Comparison of ENCODE assay signal across 20 cellular contexts in the genomic region with DNA sequence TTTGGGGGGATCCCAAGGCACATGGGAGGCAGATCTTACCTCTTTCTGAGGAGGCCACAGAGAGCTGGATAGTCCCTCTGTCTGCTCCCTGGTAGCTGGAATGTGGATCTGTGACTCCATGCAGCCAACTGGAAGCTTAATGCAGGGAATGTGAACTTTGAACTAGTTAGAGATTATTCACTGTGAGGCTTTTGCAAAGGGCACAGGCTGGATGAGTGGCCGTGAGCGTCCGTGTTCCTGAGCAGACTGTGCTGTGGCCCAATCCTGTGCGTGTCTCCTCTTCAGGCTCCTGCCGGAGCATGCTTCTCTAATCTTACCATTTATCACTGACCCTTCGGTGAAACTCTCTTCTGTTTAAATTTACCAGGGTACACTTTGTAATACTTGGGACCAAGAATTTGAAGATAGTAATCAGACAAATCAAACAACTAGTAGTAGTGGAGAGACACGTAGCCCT.
DNase-seq lines count a peak whose midpoint lies in the region; ATAC-seq, FAIRE-seq and TF ChIP-seq lines count a peak whose summit lies in the region.
"Had no signal": no experiment of that assay in that cellular context is flagged by ENCODE, and none has a peak within 500 bp of the region (broad histone marks: within the 10 kb centered on the region; RNA-seq: fewer than 3 reads in every experiment).

No MANE protein-coding gene starts in this region.

- H4K20me1 ChIP-seq in HepG2 (ENCODE audit: insufficient read depth, low read length): no peaks in the 10 kb centered on the region
- no peaks in the 10 kb centered on the region for H4K20me1 ChIP-seq in PC-3 (ENCODE audit: low read length)

- CTCF ChIA-PET in HepG2 (lab: Yijun Ruan, JAX; ENCODE audit: low intra/inter-chr PET ratio, low total read pairs): no interaction called here
- CTCF ChIA-PET in PC-3 (lab: Charles Lee): no interaction called here

- H3K9me3 ChIP-seq in HepG2 (ENCODE audit: low read length) (no peaks in the 10 kb centered on the region), PC-3 (ENCODE audit: low read length) (no peaks in the 10 kb centered on the region)
- H3K9me3 ChIP-seq: gastrocnemius medialis, SJCRH30, suprapubic skin had no signal

- no peaks in the 10 kb centered on the region for H3F3A ChIP-seq in PC-3 (ENCODE audit: low read length, unreplicated experiment)

- ATAC-seq in Right ventricle myocardium superior (ENCODE audit: poor library complexity) (peak; percentile 78), HepG2 (peak; percentile 97), PC-3 (no peak)

- FAIRE-seq in HepG2 (lab: Jason Lieb, UNC): peak; percentile 92
- FAIRE-seq: colon, GM12892 had no signal

- intact Hi-C loops in Right ventricle myocardium superior (cut with DNase I) (no loop called here), HepG2 (cut with micrococcal nuclease; ENCODE audit: unreplicated experiment) (loop anchor here (1.0 to 10.0 kb wide), 4 partner anchors 60 to 482 kb away; a partner anchor contains a TSS), PC-3 (cut with micrococcal nuclease) (loop anchor here (5.0 to 10.0 kb wide), 2 partner anchors 187 to 480 kb away; a partner anchor contains a TSS)

- TF ChIP-seq EP300 in HepG2 (IDR thresholded peaks at IDR 0.05; ENCODE audit: low read depth in 2 of 2, low read length in 2 of 2): peak in 1 of 2 experiments; percentile 43; a peak in 1 of 4 replicates
- no peak for TF ChIP-seq EP300 in HepG2 (CRISPR knock-in tag; IDR thresholded peaks at IDR 0.05; ENCODE audit: borderline replicate concordance)

- peak overlapping the region; percentile 52 to 69 (median 52) for H3K4me3 ChIP-seq in HepG2 (replicated peaks in 1 of 3; ENCODE audit: insufficient read depth in 1 of 3, low read depth in 2 of 3, low read length in 3 of 3)
- no peak overlapping the region for H3K4me3 ChIP-seq in retinal pigment epithelial cell (ENCODE audit: low read length)
- no peak overlapping the region for H3K4me3 ChIP-seq in PC-3 (ENCODE audit: low read length)
- H3K4me3 ChIP-seq: gastrocnemius medialis, SJCRH30, suprapubic skin had no signal

- H3K4me2 ChIP-seq in HepG2 (ENCODE audit: low read depth, low read length) (peak overlapping the region; percentile 93), PC-3 (ENCODE audit: low read length) (no peak overlapping the region)

- H3K9me2 ChIP-seq in PC-3 (replicated peaks; ENCODE audit: low read length): no peaks in the 10 kb centered on the region

- H2AFZ ChIP-seq in HepG2 (ENCODE audit: low read length) (peak overlapping the region; percentile 33), PC-3 (ENCODE audit: low read length) (no peak overlapping the region)

- WGBS in HepG2 (ENCODE audit: low lambda C conversion rate): under 1% methylated on average over 7 of the region's 7 CpGs

- H3K4me1 ChIP-seq in HepG2 (ENCODE audit: insufficient read depth, low read length): peaks cover 93% of the 10 kb centered on the region
- H3K4me1 ChIP-seq in PC-3 (ENCODE audit: insufficient read depth, low read length): peaks cover 15% of the 10 kb centered on the region
- H3K4me1 ChIP-seq: suprapubic skin had no signal

- peak; percentile 37 for DNase-seq in HuH-7 (ENCODE audit: low spot score)
- no peak for DNase-seq in Right ventricle myocardium superior
- peak; percentile 94 for DNase-seq in HepG2 (ENCODE audit: low spot score)
- peak; percentile 52 for DNase-seq in retinal pigment epithelial cell (ENCODE audit: low read depth)
- no peak for DNase-seq in PC-3
- DNase-seq in hypothalamus (lab: John Stamatoyannopoulos, UW): no peak
- no peak for DNase-seq in KG1 (lab: John Stamatoyannopoulos, UW)
- DNase-seq in midbrain (lab: John Stamatoyannopoulos, UW): no peak
- DNase-seq: activated effector memory CD4-positive, alpha-beta T cell treated with Interleukin-2 at 50 U/mL for 16 hours; anterior cingulate cortex; gastrocnemius medialis; GOT3; NCI-H526 treated with DMSO at 0.1 percent for 48 hours; nucleus accumbens; SJCRH30; stimulated activated CD4-positive, alpha-beta T cell treated with anti-CD3 and anti-CD28 coated beads, Interleukin-4, amount 100 ng/mL, for 24 hours; stimulated activated CD8-positive, alpha-beta memory T cell treated with anti-CD3 and anti-CD28 coated beads, Interleukin-4, amount 100 ng/mL, for 48 hours had no signal

- in situ Hi-C loops in HepG2 (cut with HindIII; ENCODE audit: extremely low pct_ligation_motif_present, low pct_unique_long_range_greater_than_20kb): loop anchor here (5.0 kb wide), 1 partner anchor 187 kb away; a partner anchor contains a TSS

- H3K36me3 ChIP-seq in HepG2 (replicated peaks in 1 of 2; ENCODE audit: control insufficient read depth in 1 of 2, insufficient read depth in 2 of 2, low read length in 2 of 2) (no peaks in the 10 kb centered on the region), PC-3 (ENCODE audit: low read depth, low read length) (no peaks in the 10 kb centered on the region)
- H3K36me3 ChIP-seq: gastrocnemius medialis, SJCRH30, suprapubic skin had no signal

- H3K79me2 ChIP-seq in HepG2 (ENCODE audit: insufficient read depth, low read length): peaks cover 8% of the 10 kb centered on the region
- H3K79me2 ChIP-seq in PC-3 (ENCODE audit: low read length): peaks cover 5% of the 10 kb centered on the region; the same call in 1 of the 2 replicates

- POLR2A ChIA-PET in HepG2 (lab: Yijun Ruan, JAX) (interaction anchor here (0.6 to 1.9 kb wide), 7 partner anchors 20 to 587 kb away, joined by 3 to 5 read pairs (median 4); a partner anchor contains a TSS), PC-3 (lab: Charles Lee; ENCODE audit: unreplicated experiment) (no interaction called here)

- H3K27ac ChIP-seq in HepG2 (ENCODE audit: extremely low read length, insufficient read depth, low read length) (peak overlapping the region; percentile 84), PC-3 (ENCODE audit: low read length) (no peak overlapping the region)
- H3K27ac ChIP-seq: SJCRH30, suprapubic skin had no signal

- H3K9ac ChIP-seq in HepG2 (ENCODE audit: insufficient read depth, low read depth, low read length): peak overlapping the region; percentile 74
- H3K9ac ChIP-seq in PC-3 (ENCODE audit: low read length): no peak overlapping the region

- 0 out of 2 replicates have a peak, but pooled peaks have one; percentile 15 for TF ChIP-seq RAD21 in HepG2 (CRISPR knock-in tag; IDR thresholded peaks at IDR 0.05)

- no TSS peak for BruUV-seq in HepG2 (replicated peaks; lab: Mats Ljungman, UMichigan)
- BruUV-seq in PC-3 (replicated peaks; lab: Mats Ljungman, UMichigan): no TSS peak

- peak; percentile 66 to 71 for TF ChIP-seq POLR2A in HepG2 (IDR thresholded peaks at IDR 0.05; ENCODE audit: insufficient read depth in 1 of 2, low read depth in 2 of 2, low read length in 2 of 2)

- H3K27me3 ChIP-seq in HepG2 (ENCODE audit: control insufficient read depth in 1 of 2, insufficient read depth in 2 of 2, low read length in 2 of 2): no peaks in the 10 kb centered on the region
- no peaks in the 10 kb centered on the region for H3K27me3 ChIP-seq in PC-3 (ENCODE audit: low read length)
- H3K27me3 ChIP-seq: gastrocnemius medialis, SJCRH30, suprapubic skin had no signal

- 0 out of 2 replicates have a peak, but pooled peaks have one; percentile 16 for TF ChIP-seq CTCF in HepG2 (CRISPR knock-in tag; IDR thresholded peaks at IDR 0.05)
- no peak for TF ChIP-seq CTCF in retinal pigment epithelial cell (conservative IDR thresholded peaks at IDR 0.05; ENCODE audit: low read depth, low read length)
- no peak for TF ChIP-seq CTCF in PC-3 (conservative IDR thresholded peaks at IDR 0.05; ENCODE audit: low read depth, low read length)

TF ChIP-seq in HepG2, 621 proteins besides CTCF, POLR2A, EP300 and RAD21 (continues in another document):
- TF ChIP-seq, protein P1, sequence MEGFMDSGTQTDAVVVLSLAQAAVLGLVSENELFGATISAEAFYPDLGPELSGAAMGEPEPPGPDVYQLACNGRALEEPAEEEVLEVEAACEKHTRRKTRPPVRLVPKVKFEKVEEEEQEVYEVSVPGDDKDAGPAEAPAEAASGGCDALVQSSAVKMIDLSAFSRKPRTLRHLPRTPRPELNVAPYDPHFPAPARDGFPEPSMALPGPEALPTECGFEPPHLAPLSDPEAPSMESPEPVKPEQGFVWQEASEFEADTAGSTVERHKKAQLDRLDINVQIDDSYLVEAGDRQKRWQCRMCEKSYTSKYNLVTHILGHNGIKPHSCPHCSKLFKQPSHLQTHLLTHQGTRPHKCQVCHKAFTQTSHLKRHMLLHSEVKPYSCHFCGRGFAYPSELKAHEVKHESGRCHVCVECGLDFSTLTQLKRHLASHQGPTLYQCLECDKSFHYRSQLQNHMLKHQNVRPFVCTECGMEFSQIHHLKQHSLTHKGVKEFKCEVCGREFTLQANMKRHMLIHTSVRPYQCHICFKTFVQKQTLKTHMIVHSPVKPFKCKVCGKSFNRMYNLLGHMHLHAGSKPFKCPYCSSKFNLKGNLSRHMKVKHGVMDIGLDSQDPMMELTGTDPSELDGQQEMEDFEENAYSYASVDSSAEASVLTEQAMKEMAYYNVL (CRISPR knock-in tag; IDR thresholded peaks at IDR 0.05; ENCODE audit: borderline replicate concordance): peak; percentile 67; the same call in 1 of the 2 replicates
- TF ChIP-seq ZC3H13 (CRISPR knock-in tag; IDR thresholded peaks at IDR 0.05): 0 out of 2 replicates have a peak, but pooled peaks have one; percentile 41
- TF ChIP-seq ZNF30 (CRISPR knock-in tag; IDR thresholded peaks at IDR 0.05): no peak
- peak; percentile 54; the same call in 1 of the 2 replicates for TF ChIP-seq TBX2 (CRISPR knock-in tag; IDR thresholded peaks at IDR 0.05; ENCODE audit: borderline replicate concordance)
- TF ChIP-seq SATB2 (CRISPR knock-in tag; IDR thresholded peaks at IDR 0.05): peak; percentile 34; the same call in 1 of the 2 replicates
- TF ChIP-seq POLR2AphosphoS5 (IDR thresholded peaks at IDR 0.05; ENCODE audit: low read depth, low read length): peak; percentile 56
- TF ChIP-seq FOXJ3 (CRISPR knock-in tag; IDR thresholded peaks at IDR 0.05; ENCODE audit: borderline replicate concordance): 0 out of 2 replicates have a peak, but pooled peaks have one; percentile 40
- no peak for TF ChIP-seq ZNF775 (CRISPR knock-in tag; IDR thresholded peaks at IDR 0.05; ENCODE audit: borderline replicate concordance)
- TF ChIP-seq ETV5 (CRISPR knock-in tag; IDR thresholded peaks at IDR 0.05; ENCODE audit: borderline replicate concordance): peak; percentile 37; the same call in 1 of the 2 replicates
- no peak for TF ChIP-seq SALL2 (CRISPR knock-in tag; IDR thresholded peaks at IDR 0.05)

Comparison
In these comparisons a context has a peak if more than half of its experiments do, and no peak if none do; other contexts are left out.
1. DNase-seq: peak in HuH-7 (single experiment), HepG2 (single experiment) and retinal pigment epithelial cell (single experiment); none in Right ventricle myocardium superior (single experiment), PC-3 (single experiment), hypothalamus (0 of 51), KG1 (single experiment) and midbrain (single experiment).
2. H3K4me3 ChIP-seq: peak in HepG2 (3 of 3); none in retinal pigment epithelial cell (single experiment) and PC-3 (single experiment).